ENCODE assay signal across 15 cellular contexts in genomic region chr9:126682928-126683697, GRCh38.
A peak's percentile ranks its signal among the peaks of the same experiment; 100 is the strongest.
DNase-seq lines count a peak whose midpoint lies in the region; ATAC-seq and TF ChIP-seq lines count a peak whose summit lies in the region.
"Had no signal": no experiment of that assay in that cellular context is flagged by ENCODE, and none has a peak within 500 bp of the region (broad histone marks: within the 10 kb centered on the region; RNA-seq: fewer than 3 reads in every experiment).

No MANE protein-coding gene starts in this region.

- peak overlapping the region; percentile 37 for H3K4me3 Mint-ChIP-seq in CD8-positive, alpha-beta T cell
- H3K4me3 Mint-ChIP-seq in glutamatergic neuron (ENCODE audit: unreplicated experiment) (peak overlapping the region; percentile 19), neural progenitor cell (peak overlapping the region; percentile 69)
- H3K4me3 Mint-ChIP-seq: activated naive CD4-positive, alpha-beta T cell treated with anti-CD3 and anti-CD28 coated beads, Interleukin-2, amount 10 ng/mL, durations not matched to agents 7 days and 5 days; stimulated activated naive B cell treated with anti-CD40 and anti-IgM and Interleukin-4, amounts not matched to agents 10 μg/mL and 1 μg/mL and 100 μg/mL, for 72 hours had no signal

- no peak for DNase-seq in CD8-positive, alpha-beta T cell
- DNase-seq in RWPE1 (ENCODE audit: low spot score) (peak; percentile 46), glutamatergic neuron (no peak), neural progenitor cell (ENCODE audit: low spot score) (peak; percentile 68), EL (no peak), AG08396 (ENCODE audit: low spot score) (no peak)
- DNase-seq: activated naive CD4-positive, alpha-beta T cell treated with anti-CD3 and anti-CD28 coated beads, Interleukin-2, amount 10 ng/mL, durations not matched to agents 7 days and 5 days; NCI-H2029 treated with DMSO at 0.1 percent for 48 hours; psoas muscle; stimulated activated CD4-positive, alpha-beta T cell treated with anti-CD3 and anti-CD28 coated beads, Interleukin-4, amount 100 ng/mL, for 24 hours; stimulated activated naive B cell treated with anti-CD40 and anti-IgM and Interleukin-4, amounts not matched to agents 10 μg/mL and 1 μg/mL and 100 μg/mL, for 72 hours had no signal

- H3K79me2 ChIP-seq in neural progenitor cell (ENCODE audit: low read depth), result no peaks in the 10 kb centered on the region

- no peak overlapping the region for H3K27ac Mint-ChIP-seq in CD8-positive, alpha-beta T cell
- H3K27ac Mint-ChIP-seq in glutamatergic neuron (ENCODE audit: unreplicated experiment) (no peak overlapping the region), neural progenitor cell (no peak overlapping the region)
- H3K27ac Mint-ChIP-seq: activated naive CD4-positive, alpha-beta T cell treated with anti-CD3 and anti-CD28 coated beads, Interleukin-2, amount 10 ng/mL, durations not matched to agents 7 days and 5 days; CD14-positive monocyte; stimulated activated naive B cell treated with anti-CD40 and anti-IgM and Interleukin-4, amounts not matched to agents 10 μg/mL and 1 μg/mL and 100 μg/mL, for 72 hours had no signal

- H3K4me2 ChIP-seq in neural progenitor cell, result peak overlapping the region; percentile 70

- peaks cover 74% of the 10 kb centered on the region for H4K20me1 ChIP-seq in neural progenitor cell (ENCODE audit: low read depth)

- no peak overlapping the region for H3K27ac ChIP-seq in CD8-positive, alpha-beta T cell (ENCODE audit: low read depth, low read length)
- H3K27ac ChIP-seq in RWPE1, result no peak overlapping the region
- no peak overlapping the region for H3K27ac ChIP-seq in neural progenitor cell
- H3K27ac ChIP-seq: psoas muscle, SK-N-MC had no signal

- no peak for ATAC-seq in CD8-positive, alpha-beta T cell
- ATAC-seq in HG02623 (IDR thresholded peaks at IDR 0.05; ENCODE audit: unreplicated experiment) (no peak), HG02610 (IDR thresholded peaks at IDR 0.05; ENCODE audit: unreplicated experiment) (no peak)
- ATAC-seq: psoas muscle had no signal

- no peaks in the 10 kb centered on the region for H3K9me3 Mint-ChIP-seq in CD8-positive, alpha-beta T cell
- H3K9me3 Mint-ChIP-seq in glutamatergic neuron (ENCODE audit: unreplicated experiment) (peaks cover 7% of the 10 kb centered on the region), neural progenitor cell (no peaks in the 10 kb centered on the region)
- H3K9me3 Mint-ChIP-seq: activated naive CD4-positive, alpha-beta T cell treated with anti-CD3 and anti-CD28 coated beads, Interleukin-2, amount 10 ng/mL, durations not matched to agents 7 days and 5 days; stimulated activated naive B cell treated with anti-CD40 and anti-IgM and Interleukin-4, amounts not matched to agents 10 μg/mL and 1 μg/mL and 100 μg/mL, for 72 hours had no signal

- H3K36me3 ChIP-seq in CD8-positive, alpha-beta T cell (ENCODE audit: insufficient read depth, low read length), result no peaks in the 10 kb centered on the region
- H3K36me3 ChIP-seq in neural progenitor cell, result no peaks in the 10 kb centered on the region

- no peak overlapping the region for H3K9ac ChIP-seq in neural progenitor cell

- no peak overlapping the region for H2AFZ ChIP-seq in neural progenitor cell (replicated peaks)

- intact Hi-C loops in CD8-positive, alpha-beta T cell (cut with DNase I, micrococcal nuclease), result no loop called here

- POLR2A ChIA-PET in CD8-positive, alpha-beta T cell (lab: Charles Lee), result no interaction called here
- POLR2A ChIA-PET in RWPE1 (lab: Yijun Ruan, JAX; ENCODE audit: low non-redundant PET), result no interaction called here

- H3K36me3 Mint-ChIP-seq in CD8-positive, alpha-beta T cell, result no peaks in the 10 kb centered on the region
- peaks cover 12% of the 10 kb centered on the region for H3K36me3 Mint-ChIP-seq in glutamatergic neuron (ENCODE audit: unreplicated experiment)
- H3K36me3 Mint-ChIP-seq in neural progenitor cell, result peaks cover 1% of the 10 kb centered on the region
- H3K36me3 Mint-ChIP-seq: stimulated activated naive B cell treated with anti-CD40 and anti-IgM and Interleukin-4, amounts not matched to agents 10 μg/mL and 1 μg/mL and 100 μg/mL, for 72 hours had no signal

- TF ChIP-seq CTCF in CD8-positive, alpha-beta T cell (IDR thresholded peaks at IDR 0.05), result no peak
- TF ChIP-seq CTCF in RWPE1 (conservative IDR thresholded peaks at IDR 0.05; ENCODE audit: low read depth) (no peak), glutamatergic neuron (IDR thresholded peaks at IDR 0.05; ENCODE audit: partially characterized antibody, unreplicated experiment) (no peak), neural progenitor cell (IDR thresholded peaks at IDR 0.05) (no peak)

- no peaks in the 10 kb centered on the region for H3K4me1 ChIP-seq in CD8-positive, alpha-beta T cell (ENCODE audit: insufficient read depth, low read length)
- H3K4me1 ChIP-seq in neural progenitor cell, result no peaks in the 10 kb centered on the region
- H3K4me1 ChIP-seq: psoas muscle had no signal

- no peak overlapping the region for H3K4me3 ChIP-seq in CD8-positive, alpha-beta T cell (ENCODE audit: low read depth, low read length)
- peak overlapping the region; percentile 17 for H3K4me3 ChIP-seq in neural progenitor cell
- H3K4me3 ChIP-seq: psoas muscle, SK-N-MC had no signal

- H3K9me3 ChIP-seq in CD8-positive, alpha-beta T cell (ENCODE audit: low read length), result no peaks in the 10 kb centered on the region
- H3K9me3 ChIP-seq in neural progenitor cell (ENCODE audit: low read depth), result no peaks in the 10 kb centered on the region
- H3K9me3 ChIP-seq: psoas muscle had no signal

- peaks cover 21% of the 10 kb centered on the region for H3K27me3 ChIP-seq in CD8-positive, alpha-beta T cell (ENCODE audit: insufficient read depth, low read length)
- H3K27me3 ChIP-seq in neural progenitor cell, result peaks cover 100% of the 10 kb centered on the region

- peaks cover 73% of the 10 kb centered on the region for H3K27me3 Mint-ChIP-seq in CD8-positive, alpha-beta T cell (ENCODE audit: low read depth)
- peaks cover 41% of the 10 kb centered on the region for H3K27me3 Mint-ChIP-seq in glutamatergic neuron (ENCODE audit: unreplicated experiment)
- H3K27me3 Mint-ChIP-seq in neural progenitor cell (ENCODE audit: insufficient read depth, low read depth), result peaks cover 46% of the 10 kb centered on the region

- CTCF ChIA-PET in CD8-positive, alpha-beta T cell (lab: Charles Lee), result interaction anchor here (0.6 kb wide), 1 partner anchor 125 kb away, joined by 3 read pairs; no protein-coding TSS in a partner anchor
- CTCF ChIA-PET in RWPE1 (lab: Yijun Ruan, JAX), result interaction anchor here (0.6 kb wide), 1 partner anchor 9 kb away, joined by 3 read pairs; no protein-coding TSS in a partner anchor

- peaks cover 8% of the 10 kb centered on the region for H3F3A ChIP-seq in neural progenitor cell (ENCODE audit: low read depth)

- peaks cover 2% of the 10 kb centered on the region for H3K4me1 Mint-ChIP-seq in CD8-positive, alpha-beta T cell (ENCODE audit: low read depth)
- no peaks in the 10 kb centered on the region for H3K4me1 Mint-ChIP-seq in glutamatergic neuron (ENCODE audit: low read depth, unreplicated experiment)
- H3K4me1 Mint-ChIP-seq in neural progenitor cell, result peaks cover 35% of the 10 kb centered on the region

Comparison
In these comparisons a context has a peak if more than half of its experiments do, and no peak if none do; other contexts are left out.
1. DNase-seq: peak in RWPE1 (single experiment) and neural progenitor cell (single experiment); none in CD8-positive, alpha-beta T cell (0 of 7), glutamatergic neuron (single experiment), EL (single experiment) and AG08396 (single experiment).
2. H3K4me3 Mint-ChIP-seq: peak in every context shown above with its lines; median percentile 69 in neural progenitor cell; 37 in CD8-positive, alpha-beta T cell; 19 in glutamatergic neuron.